ENCODE assay signal across 9 cellular contexts in genomic region chr16:12271006-12271405, GRCh38.
DNase-seq lines count a peak whose midpoint lies in the region; ATAC-seq and TF ChIP-seq lines count a peak whose summit lies in the region.
"Had no signal": no experiment of that assay in that cellular context is flagged by ENCODE, and none has a peak within 500 bp of the region (broad histone marks: within the 10 kb centered on the region; RNA-seq: fewer than 3 reads in every experiment).

No MANE protein-coding gene starts in this region.

- H3K36me3 ChIP-seq in psoas muscle (ENCODE audit: insufficient read depth in 1 of 2, low read depth in 1 of 2) (no peaks in the 10 kb centered on the region), transverse colon (no peaks in the 10 kb centered on the region)

- no peaks in the 10 kb centered on the region for H3K27me3 ChIP-seq in psoas muscle (ENCODE audit: insufficient read depth in 3 of 3, low read length in 2 of 3)
- H3K27me3 ChIP-seq in transverse colon, result no peaks in the 10 kb centered on the region

- H3K9me3 ChIP-seq in psoas muscle (no peaks in the 10 kb centered on the region), transverse colon (no peaks in the 10 kb centered on the region)

- H3K4me3 ChIP-seq in fibroblast of pulmonary artery (replicated peaks; ENCODE audit: low read depth, low read length), result no peak overlapping the region
- no peak overlapping the region for H3K4me3 ChIP-seq in psoas muscle
- no peak overlapping the region for H3K4me3 ChIP-seq in transverse colon

- 72 to 79% (median 73%) methylated on average over 6 of the region's 6 CpGs for WGBS in psoas muscle, 3 donors
- WGBS in transverse colon (ENCODE audit: low coverage in 1 of 2), 2 donors, result 73 to 100% methylated on average over 1 to 6 of the region's 6 CpGs

- TF ChIP-seq CTCF in fibroblast of pulmonary artery (IDR thresholded peaks at IDR 0.05; ENCODE audit: low read length, missing control alignments), result peak; percentile 30
- peak; percentile 35 for TF ChIP-seq CTCF in psoas muscle (IDR thresholded peaks at IDR 0.05)
- peak in 2 of 5 experiments; percentile 14 to 26 for TF ChIP-seq CTCF in transverse colon (IDR thresholded peaks at IDR 0.05)

- in situ Hi-C loops in transverse colon (cut with MboI; ENCODE audit: low pct_ligation_motif_present in 1 of 4, low pct_unique_long_range_greater_than_20kb in 1 of 4, low sequenced_read_pairs in 3 of 4), result loop anchor here in 1 of 4 donors (25.0 kb wide), 1 partner anchor 184 kb away; no protein-coding TSS in a partner anchor

- no peak for TF ChIP-seq EP300 in transverse colon (IDR thresholded peaks at IDR 0.05; ENCODE audit: low read depth)

- H3K27ac ChIP-seq in psoas muscle (no peak overlapping the region), transverse colon (no peak overlapping the region)

- ATAC-seq in psoas muscle, result peak in 3 of 4 donors; percentile 54 to 68 (median 63)
- ATAC-seq in HG03342 (IDR thresholded peaks at IDR 0.05; ENCODE audit: unreplicated experiment), result no peak

- no peaks in the 10 kb centered on the region for H3K4me1 ChIP-seq in psoas muscle
- no peaks in the 10 kb centered on the region for H3K4me1 ChIP-seq in transverse colon

- TF ChIP-seq POLR2A in transverse colon (IDR thresholded peaks at IDR 0.05), result no peak

- intact Hi-C loops in psoas muscle (cut with DNase I) (no loop called here), transverse colon (cut with DNase I; ENCODE audit: low total_unique reads) (no loop called here)

- DNase-seq in NCI-H1436 (lab: John Stamatoyannopoulos, UW) (peak; percentile 41), NCI-H1436 treated with DMSO at 0.1 percent for 48 hours (lab: John Stamatoyannopoulos, UW) (no peak), NCI-H526 treated with DMSO at 0.1 percent for 48 hours (lab: John Stamatoyannopoulos, UW) (peak; percentile 28), fibroblast of pulmonary artery (ENCODE audit: low read depth) (no peak), psoas muscle (no peak), cerebellar nuclear complex (lab: John Stamatoyannopoulos, UW) (no peak), transverse colon (no peak)
- DNase-seq: Kasumi-1 had no signal

Comparison
In these comparisons a context has a peak if more than half of its experiments do, and no peak if none do; other contexts are left out.
1. DNase-seq: peak in NCI-H1436 (single experiment) and NCI-H526 treated with DMSO at 0.1 percent for 48 hours (single experiment); none in NCI-H1436 treated with DMSO at 0.1 percent for 48 hours (single experiment), fibroblast of pulmonary artery (single experiment), psoas muscle (0 of 2), cerebellar nuclear complex (0 of 2) and transverse colon (single experiment).